ENCODE assay signal across 16 cellular contexts in the genomic region with DNA sequence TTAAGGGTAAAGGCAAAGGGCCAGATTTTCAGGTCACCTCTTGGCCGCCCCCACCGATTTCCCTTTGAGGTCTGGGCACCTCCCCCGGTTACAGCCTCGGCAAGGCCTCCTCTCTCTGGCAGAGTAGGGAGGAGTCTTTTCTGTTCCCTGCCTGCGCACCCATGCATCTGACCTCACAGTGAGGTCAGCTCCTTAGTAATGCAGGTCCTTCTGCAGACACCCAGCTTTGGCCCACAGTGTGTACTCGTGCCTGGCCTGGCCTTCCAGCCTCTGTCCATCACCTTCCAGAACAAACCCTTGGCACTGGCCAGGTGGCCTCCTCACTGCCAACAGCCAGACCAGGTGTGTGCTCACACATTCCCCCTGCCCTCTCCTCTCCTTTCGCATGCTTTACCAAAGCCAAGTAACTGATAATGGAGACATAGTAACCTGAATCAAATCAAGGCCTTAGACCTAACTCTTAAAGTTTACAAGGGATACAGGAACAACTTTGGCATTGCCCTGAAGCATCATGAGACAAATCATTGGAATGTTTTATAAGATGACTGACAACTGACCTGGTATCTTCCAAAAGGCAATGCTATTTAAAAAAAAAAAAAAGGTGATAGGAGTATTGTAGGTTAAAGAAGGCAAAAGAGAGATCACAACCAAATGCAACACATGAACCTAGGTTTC.
A peak's percentile ranks its signal among the peaks of the same experiment; 100 is the strongest.
DNase-seq lines count a peak whose midpoint lies in the region; ATAC-seq, FAIRE-seq and TF ChIP-seq lines count a peak whose summit lies in the region.
"Had no signal": no experiment of that assay in that cellular context is flagged by ENCODE, and none has a peak within 500 bp of the region (broad histone marks: within the 10 kb centered on the region; RNA-seq: fewer than 3 reads in every experiment).

No MANE protein-coding gene starts in this region.

- no peak for TF ChIP-seq EP300 in HepG2 (IDR thresholded peaks at IDR 0.05; ENCODE audit: low read depth in 2 of 2, low read length in 2 of 2)
- no peak for TF ChIP-seq EP300 in HepG2 (CRISPR knock-in tag; IDR thresholded peaks at IDR 0.05; ENCODE audit: borderline replicate concordance)

- TF ChIP-seq CTCF in left ventricle myocardium inferior (IDR thresholded peaks at IDR 0.05; ENCODE audit: borderline replicate concordance), result no peak
- TF ChIP-seq CTCF in cardiac fibroblast (IDR thresholded peaks at IDR 0.05; ENCODE audit: low read depth, low read length), result no peak
- no peak for TF ChIP-seq CTCF in vagina (IDR thresholded peaks at IDR 0.05)
- no peak for TF ChIP-seq CTCF in HepG2 (CRISPR knock-in tag; IDR thresholded peaks at IDR 0.05)

- H3K27ac Mint-ChIP-seq in stimulated activated effector memory CD8-positive, alpha-beta T cell treated with anti-CD3 and anti-CD28 coated beads, Interleukin-12 subunit alpha, Interleukin-12 subunit beta, amount 100 ng/mL, for 72 hours, result no peak overlapping the region
- H3K27ac Mint-ChIP-seq: activated CD4-positive, alpha-beta memory T cell treated with anti-CD3 and anti-CD28 coated beads for 36 hours; stimulated activated naive CD8-positive, alpha-beta T cell treated with anti-CD3 and anti-CD28 coated beads, Interleukin-15, amount 100 ng/mL, for 72 hours had no signal

- H2AFZ ChIP-seq in mesenchymal stem cell (ENCODE audit: low read depth, low read length), result no peak overlapping the region
- H2AFZ ChIP-seq in HepG2 (ENCODE audit: low read length), result no peak overlapping the region

- H2AK5ac ChIP-seq in mesenchymal stem cell (ENCODE audit: low read length, severe bottlenecking), result peak overlapping the region; percentile 12

- peak overlapping the region in 1 of 2 experiments; percentile 93 for H3K14ac ChIP-seq in mesenchymal stem cell (ENCODE audit: low read length in 2 of 2)

- peak overlapping the region; percentile 66 for H3K9ac ChIP-seq in mesenchymal stem cell (ENCODE audit: low read length)
- no peak overlapping the region for H3K9ac ChIP-seq in HepG2 (ENCODE audit: insufficient read depth, low read depth, low read length)

- ATAC-seq in left ventricle myocardium superior (no peak), HepG2 (no peak)
- ATAC-seq in stimulated activated effector memory CD8-positive, alpha-beta T cell treated with anti-CD3 and anti-CD28 coated beads, Interleukin-12 subunit alpha, Interleukin-12 subunit beta, amount 100 ng/mL, for 72 hours, result no peak
- ATAC-seq: stimulated activated naive CD8-positive, alpha-beta T cell treated with anti-CD3 and anti-CD28 coated beads, Interleukin-15, amount 100 ng/mL, for 72 hours had no signal

- H3K27ac ChIP-seq in left ventricle myocardium inferior (replicated peaks) (peak overlapping the region; percentile 75), mesenchymal stem cell (ENCODE audit: low read length, poor library complexity, severe bottlenecking) (no peak overlapping the region), vagina (peak overlapping the region; percentile 49), HepG2 (ENCODE audit: extremely low read length, insufficient read depth, low read length) (no peak overlapping the region)
- H3K27ac ChIP-seq: HL-60, SJSA1 had no signal

- H4K8ac ChIP-seq in mesenchymal stem cell (ENCODE audit: low read length), result no peak overlapping the region

- H3K36me3 ChIP-seq in left ventricle myocardium inferior (no peaks in the 10 kb centered on the region), mesenchymal stem cell (ENCODE audit: control insufficient read depth in 1 of 2, insufficient read depth in 2 of 2, low read depth in 1 of 2, low read length in 2 of 2) (peaks cover 3% of the 10 kb centered on the region in 2 experiments), vagina (no peaks in the 10 kb centered on the region), HepG2 (replicated peaks in 1 of 2; ENCODE audit: control insufficient read depth in 1 of 2, insufficient read depth in 2 of 2, low read length in 2 of 2) (no peaks in the 10 kb centered on the region)
- H3K36me3 ChIP-seq: SJSA1 had no signal

- no peak overlapping the region for H3K23ac ChIP-seq in mesenchymal stem cell (ENCODE audit: low read length in 2 of 2)

- POLR2A ChIA-PET in HepG2 (lab: Yijun Ruan, JAX), result no interaction called here

- H3K27me3 ChIP-seq in left ventricle myocardium inferior (ENCODE audit: low read depth), result no peaks in the 10 kb centered on the region
- no peaks in the 10 kb centered on the region for H3K27me3 ChIP-seq in mesenchymal stem cell (ENCODE audit: control insufficient read depth in 1 of 2, insufficient read depth in 1 of 2, low read length in 2 of 2)
- H3K27me3 ChIP-seq in vagina, result no peaks in the 10 kb centered on the region
- H3K27me3 ChIP-seq in HepG2 (ENCODE audit: control insufficient read depth in 1 of 2, insufficient read depth in 2 of 2, low read length in 2 of 2), result peaks cover 0 to 4% of the 10 kb centered on the region in 2 experiments; a peak in 2 of 5 replicates
- H3K27me3 ChIP-seq: SJSA1 had no signal

- H3K4me2 ChIP-seq in mesenchymal stem cell (ENCODE audit: low read length, poor library complexity, severe bottlenecking) (no peak overlapping the region), HepG2 (ENCODE audit: low read depth, low read length) (no peak overlapping the region)
- H3K4me2 ChIP-seq: A549 had no signal

- H3K4ac ChIP-seq in mesenchymal stem cell (ENCODE audit: low read depth in 1 of 2, low read length in 2 of 2), result no peak overlapping the region

- H2BK12ac ChIP-seq in mesenchymal stem cell (ENCODE audit: low read length in 2 of 2), result peak overlapping the region; percentile 46 to 49

- H2BK120ac ChIP-seq in mesenchymal stem cell (ENCODE audit: low read depth, low read length), result no peak overlapping the region

- H3K9me3 Mint-ChIP-seq in stimulated activated effector memory CD8-positive, alpha-beta T cell treated with anti-CD3 and anti-CD28 coated beads, Interleukin-12 subunit alpha, Interleukin-12 subunit beta, amount 100 ng/mL, for 72 hours, result no peaks in the 10 kb centered on the region
- H3K9me3 Mint-ChIP-seq: activated CD4-positive, alpha-beta memory T cell treated with anti-CD3 and anti-CD28 coated beads for 36 hours; stimulated activated naive CD8-positive, alpha-beta T cell treated with anti-CD3 and anti-CD28 coated beads, Interleukin-15, amount 100 ng/mL, for 72 hours had no signal

- DNase-seq in left ventricle myocardium inferior (no peak), left ventricle myocardium superior (no peak), cardiac fibroblast (ENCODE audit: low read depth in 2 of 2) (peak; percentile 35 to 67), mesenchymal stem cell (no peak), vagina (ENCODE audit: extremely low spot score in 2 of 2) (no peak), HepG2 (ENCODE audit: low spot score) (no peak), T-helper 9 cell (no peak)
- DNase-seq in stimulated activated effector memory CD8-positive, alpha-beta T cell treated with anti-CD3 and anti-CD28 coated beads, Interleukin-12 subunit alpha, Interleukin-12 subunit beta, amount 100 ng/mL, for 72 hours (ENCODE audit: low spot score in 2 of 2), result no peak
- DNase-seq: activated CD4-positive, alpha-beta memory T cell treated with anti-CD3 and anti-CD28 coated beads for 36 hours; activated effector memory CD4-positive, alpha-beta T cell treated with Interleukin-2 at 50 U/mL for 16 hours; stimulated activated naive CD8-positive, alpha-beta T cell treated with anti-CD3 and anti-CD28 coated beads, Interleukin-15, amount 100 ng/mL, for 72 hours had no signal

- no peaks in the 10 kb centered on the region for H3K79me2 ChIP-seq in HepG2 (ENCODE audit: insufficient read depth, low read length)

- no peak overlapping the region for H2BK15ac ChIP-seq in mesenchymal stem cell (ENCODE audit: low read depth, poor library complexity, severe bottlenecking)

- H3K79me1 ChIP-seq in mesenchymal stem cell (replicated peaks; ENCODE audit: low read length, poor library complexity, severe bottlenecking), result peaks cover 40% of the 10 kb centered on the region

- no peaks in the 10 kb centered on the region for H3K4me1 Mint-ChIP-seq in stimulated activated effector memory CD8-positive, alpha-beta T cell treated with anti-CD3 and anti-CD28 coated beads, Interleukin-12 subunit alpha, Interleukin-12 subunit beta, amount 100 ng/mL, for 72 hours
- H3K4me1 Mint-ChIP-seq: stimulated activated naive CD8-positive, alpha-beta T cell treated with anti-CD3 and anti-CD28 coated beads, Interleukin-15, amount 100 ng/mL, for 72 hours had no signal

- H4K20me1 ChIP-seq in HepG2 (ENCODE audit: insufficient read depth, low read length), result no peaks in the 10 kb centered on the region

- CTCF ChIA-PET in HepG2 (lab: Yijun Ruan, JAX; ENCODE audit: low intra/inter-chr PET ratio, low total read pairs), result no interaction called here

- H3K4me1 ChIP-seq in left ventricle myocardium inferior (peaks cover 73% of the 10 kb centered on the region), mesenchymal stem cell (ENCODE audit: control insufficient read depth, insufficient read depth, low read depth, low read length) (peaks cover 44% of the 10 kb centered on the region), vagina (peaks cover 68% of the 10 kb centered on the region), HepG2 (ENCODE audit: insufficient read depth, low read length) (no peaks in the 10 kb centered on the region)
- H3K4me1 ChIP-seq: SJSA1 had no signal

- peak overlapping the region; percentile 33 to 58 for H3K18ac ChIP-seq in mesenchymal stem cell (ENCODE audit: low read depth in 1 of 2, low read length in 2 of 2)

- H3K4me3 ChIP-seq in left ventricle myocardium inferior (no peak overlapping the region), cardiac fibroblast (replicated peaks in 1 of 2; ENCODE audit: low read depth in 2 of 2, low read length in 2 of 2) (no peak overlapping the region), mesenchymal stem cell (ENCODE audit: insufficient read depth in 1 of 2, low read depth in 1 of 2, low read length in 2 of 2) (peak overlapping the region in 1 of 2 experiments; percentile 12), vagina (no peak overlapping the region), HepG2 (replicated peaks in 1 of 3; ENCODE audit: insufficient read depth in 1 of 3, low read depth in 2 of 3, low read length in 3 of 3) (no peak overlapping the region)
- H3K4me3 ChIP-seq: A549, SJSA1 had no signal

- peak overlapping the region; percentile 52 for H4K91ac ChIP-seq in mesenchymal stem cell (ENCODE audit: low read length)

- no peaks in the 10 kb centered on the region for H3K36me3 Mint-ChIP-seq in stimulated activated effector memory CD8-positive, alpha-beta T cell treated with anti-CD3 and anti-CD28 coated beads, Interleukin-12 subunit alpha, Interleukin-12 subunit beta, amount 100 ng/mL, for 72 hours
- H3K36me3 Mint-ChIP-seq: activated CD4-positive, alpha-beta memory T cell treated with anti-CD3 and anti-CD28 coated beads for 36 hours had no signal

- 80% methylated on average over 7 of the region's 7 CpGs for WGBS in mesenchymal stem cell
- 25% methylated on average over 7 of the region's 7 CpGs for WGBS in HepG2 (ENCODE audit: low lambda C conversion rate)

- intact Hi-C loops in left ventricle myocardium inferior (cut with micrococcal nuclease) (no loop called here), left ventricle myocardium superior (cut with micrococcal nuclease) (no loop called here), vagina (cut with DNase I) (loop anchor here (5.0 kb wide), 1 partner anchor 58 kb away; no protein-coding TSS in a partner anchor), HepG2 (cut with micrococcal nuclease; ENCODE audit: unreplicated experiment) (no loop called here)

- in situ Hi-C loops in HepG2 (cut with HindIII; ENCODE audit: extremely low pct_ligation_motif_present, low pct_unique_long_range_greater_than_20kb), result no loop called here

- TF ChIP-seq POLR2A in vagina (IDR thresholded peaks at IDR 0.05), result no peak
- no peak for TF ChIP-seq POLR2A in HepG2 (IDR thresholded peaks at IDR 0.05; ENCODE audit: insufficient read depth in 1 of 2, low read depth in 2 of 2, low read length in 2 of 2)

- H3K9me3 ChIP-seq in left ventricle myocardium inferior (replicated peaks) (no peaks in the 10 kb centered on the region), mesenchymal stem cell (ENCODE audit: control insufficient read depth, low read length) (no peaks in the 10 kb centered on the region), vagina (no peaks in the 10 kb centered on the region), HepG2 (ENCODE audit: low read length) (no peaks in the 10 kb centered on the region)
- H3K9me3 ChIP-seq: A549, SJSA1 had no signal

- no TSS peak for BruUV-seq in HepG2 (replicated peaks; lab: Mats Ljungman, UMichigan)

- H2BK5ac ChIP-seq in mesenchymal stem cell (ENCODE audit: low read depth, low read length, poor library complexity, severe bottlenecking), result no peak overlapping the region

- FAIRE-seq in HepG2 (lab: Jason Lieb, UNC), result no peak
- FAIRE-seq: A549, endometrium, TTC549 had no signal

- TF ChIP-seq RAD21 in HepG2 (CRISPR knock-in tag; IDR thresholded peaks at IDR 0.05), result no peak

- no peak overlapping the region for H3K4me3 Mint-ChIP-seq in stimulated activated effector memory CD8-positive, alpha-beta T cell treated with anti-CD3 and anti-CD28 coated beads, Interleukin-12 subunit alpha, Interleukin-12 subunit beta, amount 100 ng/mL, for 72 hours
- H3K4me3 Mint-ChIP-seq: activated CD4-positive, alpha-beta memory T cell treated with anti-CD3 and anti-CD28 coated beads for 36 hours; stimulated activated naive CD8-positive, alpha-beta T cell treated with anti-CD3 and anti-CD28 coated beads, Interleukin-15, amount 100 ng/mL, for 72 hours had no signal

Comparison
In these comparisons a context has a peak if more than half of its experiments do, and no peak if none do; other contexts are left out.
1. DNase-seq: peak in cardiac fibroblast (2 of 2); none in left ventricle myocardium inferior (single experiment), left ventricle myocardium superior (single experiment), mesenchymal stem cell (single experiment), vagina (0 of 2), stimulated activated effector memory CD8-positive, alpha-beta T cell treated with anti-CD3 and anti-CD28 coated beads, Interleukin-12 subunit alpha, Interleukin-12 subunit beta, amount 100 ng/mL, for 72 hours (0 of 2), HepG2 (single experiment) and T-helper 9 cell (single experiment).
2. H3K27ac ChIP-seq: peak in left ventricle myocardium inferior (single experiment) and vagina (single experiment); none in mesenchymal stem cell (single experiment) and HepG2 (single experiment).